In genomic region chr2:8626572-8626971, GRCh38 we compare ENCODE assay signal across 25 cellular contexts. TPM values are rescaled to one million over a fixed set of nuclear protein-coding genes. Genes with fewer than 3 reads are reported as not detected.
DNase-seq lines count a peak whose midpoint lies in the region; ATAC-seq, FAIRE-seq and TF ChIP-seq lines count a peak whose summit lies in the region.
"Had no signal": no experiment of that assay in that cellular context is flagged by ENCODE, and none has a peak within 500 bp of the region (broad histone marks: within the 10 kb centered on the region; RNA-seq: fewer than 3 reads in every experiment).

No MANE protein-coding gene starts in this region.

- no peak for FAIRE-seq in GM12891 (lab: Jason Lieb, UNC)
- no peak for FAIRE-seq in pancreas (lab: Jason Lieb, UNC)
- FAIRE-seq: endothelial cell of umbilical vein, G401.6, keratinocyte had no signal

- intact Hi-C loops in left colon (cut with DNase I, micrococcal nuclease) = no loop called here
- intact Hi-C loops in pancreas (cut with DNase I) = no loop called here

- H3K4ac ChIP-seq in neuronal stem cell (ENCODE audit: low read length) = no peak overlapping the region

- peak overlapping the region; percentile 95 for H2BK15ac ChIP-seq in neuronal stem cell (ENCODE audit: low read length)

- no peak overlapping the region for H2AFZ ChIP-seq in neuronal stem cell (ENCODE audit: low read length)

- peak overlapping the region; percentile 74 for H3K18ac ChIP-seq in neuronal stem cell (ENCODE audit: low read length)

- DNase-seq in GM12891 (ENCODE audit: insufficient read length, low spot score) (no peak), Peyer's patch (peak in 2 of 3 donors; percentile 36 to 49), left colon (peak; percentile 24 to 28), neuronal stem cell (ENCODE audit: low spot score) (no peak), pancreas (no peak), SIG-M5 treated with dmso at 0.1 percent for 504 hours (lab: John Stamatoyannopoulos, UW; ENCODE audit: unreplicated experiment) (no peak)
- DNase-seq: activated CD4-positive, alpha-beta T cell treated with anti-CD3 and anti-CD28 coated beads for 36 hours; activated CD8-positive, alpha-beta memory T cell treated with anti-CD3 and anti-CD28 coated beads, Interleukin-2, amount 50 U/mL, for 4 hours; activated naive CD4-positive, alpha-beta T cell; hippocampal formation; Kasumi-1; midbrain; NCI-H1105 treated with DMSO at 0.1 percent for 48 hours; NCI-H2107; NCI-H524; occipital lobe; sigmoid colon; SJCRH30; stimulated activated CD4-positive, alpha-beta T cell treated with anti-CD3 and anti-CD28 coated beads, Interleukin-4, amount 100 ng/mL, for 1 hour had no signal

- H3K9me3 ChIP-seq in Peyer's patch (no peaks in the 10 kb centered on the region), neuronal stem cell (replicated peaks in 1 of 2; ENCODE audit: control insufficient read depth in 2 of 2, insufficient read depth in 1 of 2, low read depth in 1 of 2, low read length in 2 of 2) (peaks cover 0 to 2% of the 10 kb centered on the region in 2 donors), pancreas (no peaks in the 10 kb centered on the region)
- H3K9me3 ChIP-seq: sigmoid colon, SJCRH30, suprapubic skin had no signal

- no peak overlapping the region for H3K23ac ChIP-seq in neuronal stem cell (ENCODE audit: low read depth, low read length, poor library complexity)

- H2BK12ac ChIP-seq in neuronal stem cell (ENCODE audit: low read length) = peak overlapping the region; percentile 27

- H3K4me1 ChIP-seq in Peyer's patch (peaks cover 0 to 31% (median 6%) of the 10 kb centered on the region in 4 donors), neuronal stem cell (ENCODE audit: control insufficient read depth in 2 of 2, insufficient read depth in 1 of 2, low read depth in 1 of 2, low read length in 2 of 2) (peaks cover 0 to 6% of the 10 kb centered on the region in 2 donors), pancreas (peaks cover 14 to 21% (median 19%) of the 10 kb centered on the region in 3 donors)
- H3K4me1 ChIP-seq: sigmoid colon, SJCRH30, suprapubic skin had no signal

- H3K79me1 ChIP-seq in neuronal stem cell (ENCODE audit: low read depth, low read length) = no peaks in the 10 kb centered on the region

- H2AK5ac ChIP-seq in neuronal stem cell (ENCODE audit: low read depth, low read length) = peak overlapping the region; percentile 91

- H3K9ac ChIP-seq in neuronal stem cell (ENCODE audit: low read depth, low read length, poor library complexity) = peak overlapping the region; percentile 7

- ATAC-seq in left colon (peak; percentile 9), pancreas (no peak), GM19351 (IDR thresholded peaks at IDR 0.05; ENCODE audit: unreplicated experiment) (no peak)
- ATAC-seq: activated CD4-positive, alpha-beta T cell treated with anti-CD3 and anti-CD28 coated beads for 36 hours had no signal

- 100% methylated on average over 2 of the region's 8 CpGs; no CpG with 5 or more reads in 1 of the 2 donors for WGBS in neuronal stem cell (ENCODE audit: extremely low coverage in 2 of 2, insufficient read length in 2 of 2, insufficient replicate concordance in 1 of 2), 2 donors
- 95 to 97% methylated on average over 8 of the region's 8 CpGs for WGBS in pancreas, 2 donors

- H3K4me3 ChIP-seq in Peyer's patch (no peak overlapping the region), neuronal stem cell (ENCODE audit: low read length in 2 of 2) (no peak overlapping the region), pancreas (no peak overlapping the region)
- H3K4me3 ChIP-seq: coronary artery, sigmoid colon, SJCRH30, suprapubic skin had no signal

- no peak overlapping the region for H2BK5ac ChIP-seq in neuronal stem cell (ENCODE audit: low read length)

- no peak overlapping the region for H2BK120ac ChIP-seq in neuronal stem cell (ENCODE audit: low read depth, low read length)

- peak overlapping the region in 1 of 4 donors; percentile 78 for H3K27ac ChIP-seq in Peyer's patch
- H3K27ac ChIP-seq in neuronal stem cell (replicated peaks; ENCODE audit: low read length) = no peak overlapping the region
- H3K27ac ChIP-seq in pancreas = no peak overlapping the region
- H3K27ac ChIP-seq: coronary artery, sigmoid colon, SJCRH30, suprapubic skin had no signal

- no peak overlapping the region for H3K14ac ChIP-seq in neuronal stem cell (ENCODE audit: low read length)

- no peak overlapping the region for H4K91ac ChIP-seq in neuronal stem cell (ENCODE audit: low read depth, low read length, poor library complexity)

- TF ChIP-seq CTCF in Peyer's patch (IDR thresholded peaks at IDR 0.05) (no peak), pancreas (IDR thresholded peaks at IDR 0.05) (no peak)

- TF ChIP-seq POLR2A in GM12891 (IDR thresholded peaks at IDR 0.05; ENCODE audit: low read depth, low read length) = no peak
- TF ChIP-seq POLR2A in Peyer's patch (IDR thresholded peaks at IDR 0.05) = no peak

- H3K27me3 ChIP-seq in Peyer's patch (no peaks in the 10 kb centered on the region), neuronal stem cell (ENCODE audit: control insufficient read depth in 3 of 3, insufficient read depth in 3 of 3, low read depth in 1 of 3, low read length in 3 of 3) (no peaks in the 10 kb centered on the region), pancreas (no peaks in the 10 kb centered on the region)
- H3K27me3 ChIP-seq: sigmoid colon, suprapubic skin had no signal

- H3K4me2 ChIP-seq in neuronal stem cell (ENCODE audit: insufficient read depth, low read length, poor library complexity, severe bottlenecking) = no peak overlapping the region

- no peak overlapping the region for H4K8ac ChIP-seq in neuronal stem cell (ENCODE audit: low read depth, low read length)

- H3K36me3 ChIP-seq in Peyer's patch = no peaks in the 10 kb centered on the region
- no peaks in the 10 kb centered on the region for H3K36me3 ChIP-seq in neuronal stem cell (replicated peaks in 1 of 2; ENCODE audit: control insufficient read depth in 2 of 2, insufficient read depth in 2 of 2, low read length in 2 of 2)
- H3K36me3 ChIP-seq in pancreas = no peaks in the 10 kb centered on the region
- H3K36me3 ChIP-seq: sigmoid colon, SJCRH30, suprapubic skin had no signal

TF ChIP-seq in GM12891, 5 proteins besides CTCF, POLR2A, EP300 and RAD21:
- 0 out of 2 replicates have a peak, but pooled peaks have one; percentile 29 for TF ChIP-seq POU2F2 (IDR thresholded peaks at IDR 0.05; ENCODE audit: low read depth, low read length)
- no peak for TF ChIP-seq SPI1 (IDR thresholded peaks at IDR 0.05; ENCODE audit: low read depth, low read length)

RNA-seq across cellular contexts. Expression of gene ID2, which starts 55.3 kb away (rescaled TPM):
- 22.0 TPM for polyA plus RNA-seq in GM12891 (2012; ENCODE audit: low read depth, missing spikeins)
- total RNA-seq in Peyer's patch (100 to 1,000 TPM; 143 to 391 (median 188) TPM), left colon (100 to 1,000 TPM; 145 to 183 TPM), pancreas (10 to 100 TPM; 19.3 to 50.6 (median 23.2) TPM)
- polyA plus RNA-seq in neuronal stem cell (2013, experiment 1 of 2) = 252 TPM
- 263 TPM for polyA plus RNA-seq in neuronal stem cell (2013, experiment 2 of 2)
- 100 to 1,000 TPM in 1 of 2 donors, 10 to 100 TPM in 1; 53.1 to 135 TPM for polyA plus RNA-seq in pancreas

Comparison
In these comparisons a context has a peak if more than half of its experiments do, and no peak if none do; other contexts are left out.
1. DNase-seq: peak in Peyer's patch (2 of 3) and left colon (2 of 2); none in GM12891 (single experiment), neuronal stem cell (single experiment), pancreas (0 of 6) and SIG-M5 treated with dmso at 0.1 percent for 504 hours (single experiment).